16 cellular contexts compared by ENCODE assay signal in the genomic region with DNA sequence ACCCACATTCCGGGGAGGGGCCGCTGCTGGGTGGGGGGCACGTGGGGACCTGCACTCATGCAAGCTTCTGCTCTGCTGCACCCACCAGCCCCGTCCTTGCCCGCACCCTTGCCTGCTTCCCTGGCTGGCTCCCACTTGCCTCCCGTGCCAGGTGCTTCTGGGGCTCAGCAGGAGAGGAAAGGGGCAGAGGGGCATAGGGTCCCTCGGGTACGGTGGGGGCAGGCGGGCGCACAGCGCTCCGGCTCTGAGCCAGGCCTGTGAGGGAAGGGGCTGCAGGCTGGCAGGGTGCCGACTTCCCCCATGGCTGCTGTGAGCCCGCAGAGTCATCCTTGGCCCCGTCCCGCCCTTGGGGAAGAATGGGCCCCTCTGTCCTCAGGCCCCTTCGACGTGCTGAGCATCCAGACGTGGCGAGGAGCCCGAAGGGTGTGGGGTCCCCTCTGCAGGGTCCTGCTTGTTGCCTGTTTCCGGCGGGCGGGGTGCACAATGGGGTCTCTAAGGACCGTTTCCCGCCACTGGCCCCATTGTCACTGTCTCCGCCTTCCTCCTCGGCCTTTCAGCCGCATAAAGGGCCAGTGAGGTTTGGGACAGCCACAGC. TPM values are rescaled to one million over a fixed set of nuclear protein-coding genes. Genes with fewer than 3 reads are reported as not detected.
DNase-seq lines count a peak whose midpoint lies in the region; ATAC-seq and TF ChIP-seq lines count a peak whose summit lies in the region.
"Had no signal": no experiment of that assay in that cellular context is flagged by ENCODE, and none has a peak within 500 bp of the region (broad histone marks: within the 10 kb centered on the region; RNA-seq: fewer than 3 reads in every experiment).

No MANE protein-coding gene starts in this region.

- peaks cover 38% of the 10 kb centered on the region for H4K20me1 ChIP-seq in Karpas-422 (ENCODE audit: insufficient read depth, low read depth, low read length)

- H3K27me3 ChIP-seq in Karpas-422 (ENCODE audit: low read length) (no peaks in the 10 kb centered on the region), tibial nerve (no peaks in the 10 kb centered on the region)
- H3K27me3 ChIP-seq: SJSA1 had no signal

- intact Hi-C loops in mucosa of descending colon (cut with DNase I, micrococcal nuclease): loop anchor here in 1 of 2 donors (10.0 kb wide), 1 partner anchor 337 kb away; no protein-coding TSS in a partner anchor

- H3K4me1 ChIP-seq in Karpas-422 (ENCODE audit: low read length) (peaks cover 66% of the 10 kb centered on the region), tibial nerve (peaks cover 0 to 77% (median 47%) of the 10 kb centered on the region in 4 donors), mucosa of descending colon (ENCODE audit: low read depth) (peaks cover 52% of the 10 kb centered on the region)

- peaks cover 21% of the 10 kb centered on the region for H3K27me3 Mint-ChIP-seq in glutamatergic neuron (ENCODE audit: unreplicated experiment)

- TF ChIP-seq POLR2A in tibial nerve (IDR thresholded peaks at IDR 0.05): no peak
- TF ChIP-seq POLR2A in erythroblast (IDR thresholded peaks at IDR 0.05; ENCODE audit: low read length): no peak

- TF ChIP-seq EP300 in tibial nerve (IDR thresholded peaks at IDR 0.05): no peak

- H3K4me1 Mint-ChIP-seq in glutamatergic neuron (ENCODE audit: low read depth, unreplicated experiment): peaks cover 14% of the 10 kb centered on the region

- no peak overlapping the region for H3K4me2 ChIP-seq in Karpas-422 (ENCODE audit: low read depth, low read length, poor library complexity, severe bottlenecking)
- H3K4me2 ChIP-seq: GM23338 had no signal

- DNase-seq in Karpas-422 (peak; percentile 44), glutamatergic neuron (no peak), tibial nerve (ENCODE audit: low spot score in 2 of 2) (no peak), mucosa of descending colon (no peak), erythroblast (lab: John Stamatoyannopoulos, UW) (no peak)
- DNase-seq: AML-193, DMS 273 treated with DMSO at 0.1 percent for 48 hours, HCEC 1CT, NCI-H1105, NCI-H187, NCI-H526, PC-9 had no signal

- H3K9me2 ChIP-seq in Karpas-422 (replicated peaks; ENCODE audit: insufficient read depth, low read length): no peaks in the 10 kb centered on the region

- ATAC-seq in mucosa of descending colon: no peak
- no peak for ATAC-seq in GM21360 (IDR thresholded peaks at IDR 0.05; ENCODE audit: unreplicated experiment)
- ATAC-seq: GM23338 had no signal

- peaks cover 17% of the 10 kb centered on the region for H3K9me3 Mint-ChIP-seq in glutamatergic neuron (ENCODE audit: unreplicated experiment)

- WGBS in tibial nerve, 2 donors: 37 to 58% methylated on average over 18 to 22 of the region's 29 CpGs

- no peak overlapping the region for H3K27ac ChIP-seq in Karpas-422 (ENCODE audit: low read length)
- H3K27ac ChIP-seq in VCaP: 0 out of 2 replicates have a peak overlapping the region, but pooled peaks have one; percentile 93
- H3K27ac ChIP-seq in tibial nerve: peak overlapping the region in 3 of 4 donors; percentile 60 to 88 (median 88)
- H3K27ac ChIP-seq: PC-9, SJSA1 had no signal

- H3K27ac Mint-ChIP-seq in glutamatergic neuron (ENCODE audit: unreplicated experiment): peak overlapping the region; percentile 64
- H3K27ac Mint-ChIP-seq: GM23338 had no signal

- no peak overlapping the region for H2AFZ ChIP-seq in Karpas-422 (ENCODE audit: low read length)
- H2AFZ ChIP-seq: GM23338, PC-9 had no signal

- peak overlapping the region; percentile 64 for H3K4me3 Mint-ChIP-seq in glutamatergic neuron (ENCODE audit: unreplicated experiment)
- H3K4me3 Mint-ChIP-seq: GM23338 had no signal

- H3K9me3 ChIP-seq in Karpas-422 (ENCODE audit: low read length) (no peaks in the 10 kb centered on the region), tibial nerve (no peaks in the 10 kb centered on the region), mucosa of descending colon (no peaks in the 10 kb centered on the region)

- H3K4me3 ChIP-seq in Karpas-422 (ENCODE audit: low read length): no peak overlapping the region
- no peak overlapping the region for H3K4me3 ChIP-seq in tibial nerve
- no peak overlapping the region for H3K4me3 ChIP-seq in mucosa of descending colon
- H3K4me3 ChIP-seq: GM23338, PC-9, SJSA1 had no signal

- peaks cover 16% of the 10 kb centered on the region; the same call in 1 of the 2 replicates for H3K79me2 ChIP-seq in Karpas-422 (ENCODE audit: low read length)

- H3K36me3 ChIP-seq in Karpas-422 (ENCODE audit: insufficient read depth, low read length) (no peaks in the 10 kb centered on the region), tibial nerve (no peaks in the 10 kb centered on the region), mucosa of descending colon (ENCODE audit: low read depth) (no peaks in the 10 kb centered on the region)

- H3K36me3 Mint-ChIP-seq in glutamatergic neuron (ENCODE audit: unreplicated experiment): no peaks in the 10 kb centered on the region

- H3K9ac ChIP-seq in Karpas-422 (ENCODE audit: low read length): peak overlapping the region; percentile 84; the same call in 1 of the 2 replicates

- TF ChIP-seq CTCF in VCaP (conservative IDR thresholded peaks at IDR 0.05) (no peak), glutamatergic neuron (IDR thresholded peaks at IDR 0.05; ENCODE audit: partially characterized antibody, unreplicated experiment) (no peak), tibial nerve (IDR thresholded peaks at IDR 0.05) (no peak), mucosa of descending colon (IDR thresholded peaks at IDR 0.05) (no peak)

RNA-seq across cellular contexts. Expression of a gene that starts 2.8 kb away (rescaled TPM):
- 25.2 and 132 TPM in 2 replicates for total RNA-seq in Karpas-422 (2014; rRNA removed; shearing (Covaris generic); ENCODE audit: low replicate concordance)
- total RNA-seq in glutamatergic neuron (ENCODE audit: unreplicated experiment) (134 TPM), tibial nerve (100 to 1,000 TPM in 3 of 4 donors, 10 to 100 TPM in 1; 78.8 to 131 (median 108) TPM), mucosa of descending colon (10 to 100 TPM; 15.8 to 34.5 (median 22.0) TPM)

RNA-seq across cellular contexts. Expression of a gene that starts 3.2 kb away (rescaled TPM):
- total RNA-seq in Karpas-422 (2014; rRNA removed; shearing (Covaris generic); ENCODE audit: low replicate concordance): 19.8 and 53.3 TPM in 2 replicates
- total RNA-seq in glutamatergic neuron (ENCODE audit: unreplicated experiment): 61.1 TPM
- 10 to 100 TPM; 43.7 to 98.7 (median 78.6) TPM for total RNA-seq in tibial nerve
- 10 to 100 TPM; 36.2 to 39.9 (median 39.8) TPM for total RNA-seq in mucosa of descending colon

RNA-seq across cellular contexts. Expression of a gene that starts 8.5 kb away (rescaled TPM):
- 29.4 and 110 TPM in 2 replicates for total RNA-seq in Karpas-422 (2014; rRNA removed; shearing (Covaris generic); ENCODE audit: low replicate concordance)
- total RNA-seq in glutamatergic neuron (ENCODE audit: unreplicated experiment) (18.9 TPM), tibial nerve (1 to 10 TPM in 2 of 4 donors, under 1 TPM in 2; 0.63 to 7.5 (median 3.0) TPM), mucosa of descending colon (under 1 TPM; 0.47 to 0.96 (median 0.80) TPM)

RNA-seq across cellular contexts. Expression of a gene that starts 9.2 kb away (rescaled TPM):
- 57.4 and 159 TPM in 2 replicates for total RNA-seq in Karpas-422 (2014; rRNA removed; shearing (Covaris generic); ENCODE audit: low replicate concordance)
- total RNA-seq in glutamatergic neuron (ENCODE audit: unreplicated experiment) (31.7 TPM), tibial nerve (10 to 100 TPM in 1 of 4 donors, 1 to 10 TPM in 3; 3.5 to 18.0 (median 6.3) TPM), mucosa of descending colon (1 to 10 TPM; 1.9 to 6.6 (median 3.5) TPM)

RNA-seq across cellular contexts. Expression of a gene that starts 12.1 kb away (rescaled TPM):
- total RNA-seq in Karpas-422 (2014; rRNA removed; shearing (Covaris generic); ENCODE audit: low replicate concordance): 0.48 and 2.1 TPM in 2 replicates
- total RNA-seq in glutamatergic neuron (ENCODE audit: unreplicated experiment): 85.1 TPM
- total RNA-seq in tibial nerve: 1 to 10 TPM; 1.5 to 5.7 (median 3.5) TPM
- 1 to 10 TPM; 1.3 to 2.2 (median 2.1) TPM for total RNA-seq in mucosa of descending colon
- total RNA-seq: SJSA1 had no signal
